In genomic region chr3:100047455-100048141, GRCh38 we compare ENCODE assay signal across 1 cellular context.
TF ChIP-seq lines count a peak whose summit lies in the region.

No MANE protein-coding gene starts in this region.

TF ChIP-seq in WTC11, 78 proteins besides CTCF, POLR2A, EP300 and RAD21 (continued from another document):
- TF ChIP-seq, protein P1, sequence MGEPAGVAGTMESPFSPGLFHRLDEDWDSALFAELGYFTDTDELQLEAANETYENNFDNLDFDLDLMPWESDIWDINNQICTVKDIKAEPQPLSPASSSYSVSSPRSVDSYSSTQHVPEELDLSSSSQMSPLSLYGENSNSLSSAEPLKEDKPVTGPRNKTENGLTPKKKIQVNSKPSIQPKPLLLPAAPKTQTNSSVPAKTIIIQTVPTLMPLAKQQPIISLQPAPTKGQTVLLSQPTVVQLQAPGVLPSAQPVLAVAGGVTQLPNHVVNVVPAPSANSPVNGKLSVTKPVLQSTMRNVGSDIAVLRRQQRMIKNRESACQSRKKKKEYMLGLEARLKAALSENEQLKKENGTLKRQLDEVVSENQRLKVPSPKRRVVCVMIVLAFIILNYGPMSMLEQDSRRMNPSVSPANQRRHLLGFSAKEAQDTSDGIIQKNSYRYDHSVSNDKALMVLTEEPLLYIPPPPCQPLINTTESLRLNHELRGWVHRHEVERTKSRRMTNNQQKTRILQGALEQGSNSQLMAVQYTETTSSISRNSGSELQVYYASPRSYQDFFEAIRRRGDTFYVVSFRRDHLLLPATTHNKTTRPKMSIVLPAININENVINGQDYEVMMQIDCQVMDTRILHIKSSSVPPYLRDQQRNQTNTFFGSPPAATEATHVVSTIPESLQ (CRISPR knock-in tag; IDR thresholded peaks at IDR 0.05), result no peak
- TF ChIP-seq CREB1 (CRISPR knock-in tag; IDR thresholded peaks at IDR 0.05), result no peak
- no peak for TF ChIP-seq SMAD3 (CRISPR knock-in tag; IDR thresholded peaks at IDR 0.05; ENCODE audit: borderline replicate concordance)
- TF ChIP-seq, protein P2, sequence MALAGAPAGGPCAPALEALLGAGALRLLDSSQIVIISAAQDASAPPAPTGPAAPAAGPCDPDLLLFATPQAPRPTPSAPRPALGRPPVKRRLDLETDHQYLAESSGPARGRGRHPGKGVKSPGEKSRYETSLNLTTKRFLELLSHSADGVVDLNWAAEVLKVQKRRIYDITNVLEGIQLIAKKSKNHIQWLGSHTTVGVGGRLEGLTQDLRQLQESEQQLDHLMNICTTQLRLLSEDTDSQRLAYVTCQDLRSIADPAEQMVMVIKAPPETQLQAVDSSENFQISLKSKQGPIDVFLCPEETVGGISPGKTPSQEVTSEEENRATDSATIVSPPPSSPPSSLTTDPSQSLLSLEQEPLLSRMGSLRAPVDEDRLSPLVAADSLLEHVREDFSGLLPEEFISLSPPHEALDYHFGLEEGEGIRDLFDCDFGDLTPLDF (CRISPR knock-in tag; IDR thresholded peaks at IDR 0.05), result no peak
- TF ChIP-seq HMGA2 (CRISPR knock-in tag; IDR thresholded peaks at IDR 0.05), result no peak
- TF ChIP-seq, protein P3, sequence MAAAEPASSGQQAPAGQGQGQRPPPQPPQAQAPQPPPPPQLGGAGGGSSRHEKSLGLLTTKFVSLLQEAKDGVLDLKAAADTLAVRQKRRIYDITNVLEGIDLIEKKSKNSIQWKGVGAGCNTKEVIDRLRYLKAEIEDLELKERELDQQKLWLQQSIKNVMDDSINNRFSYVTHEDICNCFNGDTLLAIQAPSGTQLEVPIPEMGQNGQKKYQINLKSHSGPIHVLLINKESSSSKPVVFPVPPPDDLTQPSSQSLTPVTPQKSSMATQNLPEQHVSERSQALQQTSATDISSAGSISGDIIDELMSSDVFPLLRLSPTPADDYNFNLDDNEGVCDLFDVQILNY (CRISPR knock-in tag; IDR thresholded peaks at IDR 0.05), result no peak
- no peak for TF ChIP-seq TCF7 (CRISPR knock-in tag; IDR thresholded peaks at IDR 0.05; ENCODE audit: low read depth)
TF ChIP-seq in WTC11: peak in this region for 0.
